In genomic region chr14:59126714-59127436, GRCh38 we compare ENCODE assay signal across 2 cellular contexts.
TF ChIP-seq lines count a peak whose summit lies in the region.

No MANE protein-coding gene starts in this region.

TF ChIP-seq in SK-N-SH, 30 proteins besides CTCF, POLR2A, EP300 and RAD21 (continued from another document):
- TF ChIP-seq, protein P1, sequence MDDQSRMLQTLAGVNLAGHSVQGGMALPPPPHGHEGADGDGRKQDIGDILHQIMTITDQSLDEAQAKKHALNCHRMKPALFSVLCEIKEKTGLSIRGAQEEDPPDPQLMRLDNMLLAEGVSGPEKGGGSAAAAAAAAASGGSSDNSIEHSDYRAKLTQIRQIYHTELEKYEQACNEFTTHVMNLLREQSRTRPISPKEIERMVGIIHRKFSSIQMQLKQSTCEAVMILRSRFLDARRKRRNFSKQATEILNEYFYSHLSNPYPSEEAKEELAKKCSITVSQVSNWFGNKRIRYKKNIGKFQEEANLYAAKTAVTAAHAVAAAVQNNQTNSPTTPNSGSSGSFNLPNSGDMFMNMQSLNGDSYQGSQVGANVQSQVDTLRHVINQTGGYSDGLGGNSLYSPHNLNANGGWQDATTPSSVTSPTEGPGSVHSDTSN (IDR thresholded peaks at IDR 0.05): no peak
- TF ChIP-seq, protein P2, sequence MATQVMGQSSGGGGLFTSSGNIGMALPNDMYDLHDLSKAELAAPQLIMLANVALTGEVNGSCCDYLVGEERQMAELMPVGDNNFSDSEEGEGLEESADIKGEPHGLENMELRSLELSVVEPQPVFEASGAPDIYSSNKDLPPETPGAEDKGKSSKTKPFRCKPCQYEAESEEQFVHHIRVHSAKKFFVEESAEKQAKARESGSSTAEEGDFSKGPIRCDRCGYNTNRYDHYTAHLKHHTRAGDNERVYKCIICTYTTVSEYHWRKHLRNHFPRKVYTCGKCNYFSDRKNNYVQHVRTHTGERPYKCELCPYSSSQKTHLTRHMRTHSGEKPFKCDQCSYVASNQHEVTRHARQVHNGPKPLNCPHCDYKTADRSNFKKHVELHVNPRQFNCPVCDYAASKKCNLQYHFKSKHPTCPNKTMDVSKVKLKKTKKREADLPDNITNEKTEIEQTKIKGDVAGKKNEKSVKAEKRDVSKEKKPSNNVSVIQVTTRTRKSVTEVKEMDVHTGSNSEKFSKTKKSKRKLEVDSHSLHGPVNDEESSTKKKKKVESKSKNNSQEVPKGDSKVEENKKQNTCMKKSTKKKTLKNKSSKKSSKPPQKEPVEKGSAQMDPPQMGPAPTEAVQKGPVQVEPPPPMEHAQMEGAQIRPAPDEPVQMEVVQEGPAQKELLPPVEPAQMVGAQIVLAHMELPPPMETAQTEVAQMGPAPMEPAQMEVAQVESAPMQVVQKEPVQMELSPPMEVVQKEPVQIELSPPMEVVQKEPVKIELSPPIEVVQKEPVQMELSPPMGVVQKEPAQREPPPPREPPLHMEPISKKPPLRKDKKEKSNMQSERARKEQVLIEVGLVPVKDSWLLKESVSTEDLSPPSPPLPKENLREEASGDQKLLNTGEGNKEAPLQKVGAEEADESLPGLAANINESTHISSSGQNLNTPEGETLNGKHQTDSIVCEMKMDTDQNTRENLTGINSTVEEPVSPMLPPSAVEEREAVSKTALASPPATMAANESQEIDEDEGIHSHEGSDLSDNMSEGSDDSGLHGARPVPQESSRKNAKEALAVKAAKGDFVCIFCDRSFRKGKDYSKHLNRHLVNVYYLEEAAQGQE (IDR thresholded peaks at IDR 0.05; ENCODE audit: low read depth, low read length): no peak
- TF ChIP-seq SIN3A (IDR thresholded peaks at IDR 0.05; ENCODE audit: borderline replicate concordance, low read depth, low read length) (no peak), USF1 (IDR thresholded peaks at IDR 0.05; ENCODE audit: borderline replicate concordance, low read depth) (no peak), ELF1 (IDR thresholded peaks at IDR 0.05) (no peak), NRF1 (IDR thresholded peaks at IDR 0.05; ENCODE audit: low read depth, low read length) (0 out of 2 replicates have a peak, but pooled peaks have one; percentile 7), ZBTB33 (IDR thresholded peaks at IDR 0.05; ENCODE audit: borderline replicate concordance, low read depth) (no peak), TCF12 (IDR thresholded peaks at IDR 0.05) (no peak), JUND (IDR thresholded peaks at IDR 0.05) (no peak), SMC3 (IDR thresholded peaks at IDR 0.05; ENCODE audit: low read depth, low read length) (peak; percentile 94)
TF ChIP-seq in SK-N-SH: peak in this region for 2.

TF ChIP-seq in H1, 55 proteins besides CTCF, POLR2A, EP300 and RAD21 (continued from another document):
- TF ChIP-seq CHD7 (IDR thresholded peaks at IDR 0.05; ENCODE audit: insufficient replicate concordance, low read length) (no peak), TAF7 (optimal IDR thresholded peaks at IDR 0.05; ENCODE audit: borderline replicate concordance, low read depth, low read length) (no peak), SUZ12 (IDR thresholded peaks at IDR 0.05; ENCODE audit: low read length) (no peak)
- TF ChIP-seq, protein P3, sequence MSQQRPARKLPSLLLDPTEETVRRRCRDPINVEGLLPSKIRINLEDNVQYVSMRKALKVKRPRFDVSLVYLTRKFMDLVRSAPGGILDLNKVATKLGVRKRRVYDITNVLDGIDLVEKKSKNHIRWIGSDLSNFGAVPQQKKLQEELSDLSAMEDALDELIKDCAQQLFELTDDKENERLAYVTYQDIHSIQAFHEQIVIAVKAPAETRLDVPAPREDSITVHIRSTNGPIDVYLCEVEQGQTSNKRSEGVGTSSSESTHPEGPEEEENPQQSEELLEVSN (IDR thresholded peaks at IDR 0.05): no peak
